In the genomic region with DNA sequence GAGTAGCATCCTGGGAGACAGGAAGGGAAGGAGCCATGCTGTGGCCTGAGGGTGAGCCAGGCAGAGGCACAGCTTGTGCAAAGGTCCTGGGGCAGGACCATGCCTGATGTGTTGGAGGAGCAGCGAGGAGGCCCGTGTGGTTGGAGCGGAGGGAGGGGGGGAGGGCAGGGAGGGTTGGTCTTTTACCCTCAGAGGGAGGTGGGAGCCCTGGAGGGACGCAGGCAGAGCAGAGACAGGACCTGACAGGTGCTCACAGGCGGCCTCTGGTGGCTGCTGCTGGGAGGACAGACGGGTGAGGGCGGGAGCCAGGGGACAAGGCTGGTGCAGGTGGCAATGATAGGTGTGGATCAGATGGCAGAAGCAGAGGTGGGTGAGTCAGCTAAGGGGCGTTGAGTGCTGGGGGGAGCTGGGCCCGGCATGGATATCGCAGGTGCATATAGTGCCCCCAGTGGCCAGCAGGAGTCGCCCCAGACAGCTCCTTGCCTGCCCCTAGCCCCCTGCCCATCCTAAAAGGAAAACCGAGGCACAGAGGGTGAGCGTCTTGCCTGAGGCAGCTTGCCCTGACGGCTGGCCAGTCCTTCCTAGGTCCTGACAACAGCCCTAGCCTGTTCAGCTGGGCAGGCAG, we compare ENCODE assay signal across 1 cellular context.
A peak's percentile ranks its signal among the peaks of the same experiment; 100 is the strongest.
TF ChIP-seq lines count a peak whose summit lies in the region.

No MANE protein-coding gene starts in this region.

TF ChIP-seq in GM12878, 131 proteins besides CTCF, POLR2A, EP300 and RAD21:
- no peak for TF ChIP-seq RBBP5 (conservative IDR thresholded peaks at IDR 0.05)
- no peak for TF ChIP-seq NRF1 (conservative IDR thresholded peaks at IDR 0.05; ENCODE audit: low read depth, low read length)
- no peak for TF ChIP-seq ZSCAN29 (IDR thresholded peaks at IDR 0.05)
- TF ChIP-seq, protein P1, sequence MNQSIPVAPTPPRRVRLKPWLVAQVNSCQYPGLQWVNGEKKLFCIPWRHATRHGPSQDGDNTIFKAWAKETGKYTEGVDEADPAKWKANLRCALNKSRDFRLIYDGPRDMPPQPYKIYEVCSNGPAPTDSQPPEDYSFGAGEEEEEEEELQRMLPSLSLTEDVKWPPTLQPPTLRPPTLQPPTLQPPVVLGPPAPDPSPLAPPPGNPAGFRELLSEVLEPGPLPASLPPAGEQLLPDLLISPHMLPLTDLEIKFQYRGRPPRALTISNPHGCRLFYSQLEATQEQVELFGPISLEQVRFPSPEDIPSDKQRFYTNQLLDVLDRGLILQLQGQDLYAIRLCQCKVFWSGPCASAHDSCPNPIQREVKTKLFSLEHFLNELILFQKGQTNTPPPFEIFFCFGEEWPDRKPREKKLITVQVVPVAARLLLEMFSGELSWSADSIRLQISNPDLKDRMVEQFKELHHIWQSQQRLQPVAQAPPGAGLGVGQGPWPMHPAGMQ (IDR thresholded peaks at IDR 0.05; ENCODE audit: borderline replicate concordance), result no peak
- no peak for TF ChIP-seq ZZZ3 (IDR thresholded peaks at IDR 0.05; ENCODE audit: control insufficient read depth, insufficient read length, low read depth)
- TF ChIP-seq, protein P2, sequence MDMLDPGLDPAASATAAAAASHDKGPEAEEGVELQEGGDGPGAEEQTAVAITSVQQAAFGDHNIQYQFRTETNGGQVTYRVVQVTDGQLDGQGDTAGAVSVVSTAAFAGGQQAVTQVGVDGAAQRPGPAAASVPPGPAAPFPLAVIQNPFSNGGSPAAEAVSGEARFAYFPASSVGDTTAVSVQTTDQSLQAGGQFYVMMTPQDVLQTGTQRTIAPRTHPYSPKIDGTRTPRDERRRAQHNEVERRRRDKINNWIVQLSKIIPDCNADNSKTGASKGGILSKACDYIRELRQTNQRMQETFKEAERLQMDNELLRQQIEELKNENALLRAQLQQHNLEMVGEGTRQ (IDR thresholded peaks at IDR 0.05; ENCODE audit: borderline replicate concordance, low read depth, low read length), result no peak
- no peak for TF ChIP-seq ZBTB40 (IDR thresholded peaks at IDR 0.05; ENCODE audit: borderline replicate concordance)
- 0 out of 2 replicates have a peak, but pooled peaks have one; percentile 75 for TF ChIP-seq SMARCA5 (IDR thresholded peaks at IDR 0.05)
- no peak for TF ChIP-seq CBX5 (IDR thresholded peaks at IDR 0.05; ENCODE audit: low read depth)
- TF ChIP-seq YY1 (IDR thresholded peaks at IDR 0.05; ENCODE audit: low read depth, low read length), result 0 out of 2 replicates have a peak, but pooled peaks have one; percentile 38
- no peak for TF ChIP-seq MEF2B (IDR thresholded peaks at IDR 0.05; ENCODE audit: partially characterized antibody, poor library complexity, severe bottlenecking)
- TF ChIP-seq, protein P3, sequence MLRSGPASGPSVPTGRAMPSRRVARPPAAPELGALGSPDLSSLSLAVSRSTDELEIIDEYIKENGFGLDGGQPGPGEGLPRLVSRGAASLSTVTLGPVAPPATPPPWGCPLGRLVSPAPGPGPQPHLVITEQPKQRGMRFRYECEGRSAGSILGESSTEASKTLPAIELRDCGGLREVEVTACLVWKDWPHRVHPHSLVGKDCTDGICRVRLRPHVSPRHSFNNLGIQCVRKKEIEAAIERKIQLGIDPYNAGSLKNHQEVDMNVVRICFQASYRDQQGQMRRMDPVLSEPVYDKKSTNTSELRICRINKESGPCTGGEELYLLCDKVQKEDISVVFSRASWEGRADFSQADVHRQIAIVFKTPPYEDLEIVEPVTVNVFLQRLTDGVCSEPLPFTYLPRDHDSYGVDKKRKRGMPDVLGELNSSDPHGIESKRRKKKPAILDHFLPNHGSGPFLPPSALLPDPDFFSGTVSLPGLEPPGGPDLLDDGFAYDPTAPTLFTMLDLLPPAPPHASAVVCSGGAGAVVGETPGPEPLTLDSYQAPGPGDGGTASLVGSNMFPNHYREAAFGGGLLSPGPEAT (IDR thresholded peaks at IDR 0.05; ENCODE audit: low read depth), result no peak
- TF ChIP-seq, protein P4, sequence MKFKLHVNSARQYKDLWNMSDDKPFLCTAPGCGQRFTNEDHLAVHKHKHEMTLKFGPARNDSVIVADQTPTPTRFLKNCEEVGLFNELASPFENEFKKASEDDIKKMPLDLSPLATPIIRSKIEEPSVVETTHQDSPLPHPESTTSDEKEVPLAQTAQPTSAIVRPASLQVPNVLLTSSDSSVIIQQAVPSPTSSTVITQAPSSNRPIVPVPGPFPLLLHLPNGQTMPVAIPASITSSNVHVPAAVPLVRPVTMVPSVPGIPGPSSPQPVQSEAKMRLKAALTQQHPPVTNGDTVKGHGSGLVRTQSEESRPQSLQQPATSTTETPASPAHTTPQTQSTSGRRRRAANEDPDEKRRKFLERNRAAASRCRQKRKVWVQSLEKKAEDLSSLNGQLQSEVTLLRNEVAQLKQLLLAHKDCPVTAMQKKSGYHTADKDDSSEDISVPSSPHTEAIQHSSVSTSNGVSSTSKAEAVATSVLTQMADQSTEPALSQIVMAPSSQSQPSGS (IDR thresholded peaks at IDR 0.05; ENCODE audit: low read length), result no peak
- no peak for TF ChIP-seq KAT2A (conservative IDR thresholded peaks at IDR 0.05; ENCODE audit: control insufficient read depth, low read depth, low read length)
- no peak; the same call in 1 of the 2 replicates for TF ChIP-seq GATAD2B (conservative IDR thresholded peaks at IDR 0.05; ENCODE audit: low read depth)
- no peak for TF ChIP-seq ZBTB4 (CRISPR knock-in tag; IDR thresholded peaks at IDR 0.05)
- peak; percentile 60 for TF ChIP-seq SMC3 (IDR thresholded peaks at IDR 0.05; ENCODE audit: borderline replicate concordance, low read length)
- no peak for TF ChIP-seq MAX (IDR thresholded peaks at IDR 0.05; ENCODE audit: low read depth, low read length)
- TF ChIP-seq MLLT1 (IDR thresholded peaks at IDR 0.05), result no peak
TF ChIP-seq in GM12878: peak in this region for 3.
